Comparison of ENCODE assay signal across 15 cellular contexts in genomic region chr13:40434516-40435397, GRCh38.
DNase-seq lines count a peak whose midpoint lies in the region; ATAC-seq and TF ChIP-seq lines count a peak whose summit lies in the region.
"Had no signal": no experiment of that assay in that cellular context is flagged by ENCODE, and none has a peak within 500 bp of the region (broad histone marks: within the 10 kb centered on the region; RNA-seq: fewer than 3 reads in every experiment).

No MANE protein-coding gene starts in this region.

- ATAC-seq in HG03460 (IDR thresholded peaks at IDR 0.05; ENCODE audit: unreplicated experiment) (peak; percentile 36), HG03439 (IDR thresholded peaks at IDR 0.05; ENCODE audit: unreplicated experiment) (no peak), WTC11 (no peak)

- no peak for DNase-seq in T-helper 2 cell treated with Interferon-gamma antibody and Interleukin-4, amounts not matched to agents 5 μg/mL and 100 μg/mL, for 36 hours (ENCODE audit: low spot score)
- no peak for DNase-seq in T-helper 2 cell
- peak; percentile 50 for DNase-seq in GM12865 (ENCODE audit: low read depth)
- no peak for DNase-seq in immature natural killer cell
- DNase-seq in WTC11 (ENCODE audit: low spot score): no peak
- DNase-seq in MG63: no peak
- DNase-seq: 8988T, esophagus squamous epithelium, HFFc6, NCI-H226, occipital lobe, sigmoid colon had no signal

- POLR2A ChIA-PET in WTC11 (lab: Charles Lee): no interaction called here

- no peaks in the 10 kb centered on the region for H3K27me3 Mint-ChIP-seq in T-helper 2 cell treated with Interferon-gamma antibody and Interleukin-4, amounts not matched to agents 5 μg/mL and 100 μg/mL, for 36 hours (ENCODE audit: low read depth)
- H3K27me3 Mint-ChIP-seq in immature natural killer cell (ENCODE audit: low read depth in 3 of 3) (peaks cover 0 to 4% (median 0%) of the 10 kb centered on the region in 3 donors), WTC11 (ENCODE audit: low read depth) (no peaks in the 10 kb centered on the region)

- H3K9me3 ChIP-seq in MG63: no peaks in the 10 kb centered on the region
- H3K9me3 ChIP-seq: esophagus squamous epithelium, sigmoid colon had no signal

- H3K4me3 ChIP-seq in GM12865 (ENCODE audit: low read depth, low read length) (no peak overlapping the region), MG63 (no peak overlapping the region)
- H3K4me3 ChIP-seq: esophagus squamous epithelium, sigmoid colon had no signal

- H3K4me1 Mint-ChIP-seq in T-helper 2 cell treated with Interferon-gamma antibody and Interleukin-4, amounts not matched to agents 5 μg/mL and 100 μg/mL, for 36 hours (ENCODE audit: low read depth): peaks cover 44% of the 10 kb centered on the region
- H3K4me1 Mint-ChIP-seq in immature natural killer cell (peaks cover 40 to 52% of the 10 kb centered on the region in 2 donors), WTC11 (peaks cover 8% of the 10 kb centered on the region)

- H3K36me3 ChIP-seq in MG63: no peaks in the 10 kb centered on the region
- H3K36me3 ChIP-seq: esophagus squamous epithelium, sigmoid colon had no signal

- no peaks in the 10 kb centered on the region for H3K27me3 ChIP-seq in MG63
- H3K27me3 ChIP-seq: esophagus squamous epithelium, sigmoid colon had no signal

- H3K4me3 Mint-ChIP-seq in T-helper 2 cell treated with Interferon-gamma antibody and Interleukin-4, amounts not matched to agents 5 μg/mL and 100 μg/mL, for 36 hours: peak overlapping the region; percentile 13
- H3K4me3 Mint-ChIP-seq in immature natural killer cell (peak overlapping the region in 3 of 5 donors; percentile 47 to 51 (median 47)), WTC11 (no peak overlapping the region)
- H3K4me3 Mint-ChIP-seq: HFFc6, mesothelial cell of epicardium had no signal

- TF ChIP-seq CTCF in GM12865 (IDR thresholded peaks at IDR 0.05; ENCODE audit: insufficient read depth, low read depth, low read length, missing control alignments): no peak
- TF ChIP-seq CTCF in WTC11 (IDR thresholded peaks at IDR 0.05): no peak

- CTCF ChIA-PET in WTC11 (lab: Charles Lee): no interaction called here

- H3K36me3 Mint-ChIP-seq in T-helper 2 cell treated with Interferon-gamma antibody and Interleukin-4, amounts not matched to agents 5 μg/mL and 100 μg/mL, for 36 hours (ENCODE audit: low read depth): no peaks in the 10 kb centered on the region
- H3K36me3 Mint-ChIP-seq in immature natural killer cell (no peaks in the 10 kb centered on the region), WTC11 (peaks cover 8% of the 10 kb centered on the region)
- H3K36me3 Mint-ChIP-seq: mesothelial cell of epicardium had no signal

- H3K27ac Mint-ChIP-seq in T-helper 2 cell treated with Interferon-gamma antibody and Interleukin-4, amounts not matched to agents 5 μg/mL and 100 μg/mL, for 36 hours: peak overlapping the region; percentile 38
- peak overlapping the region in 4 of 6 donors; percentile 17 to 47 (median 22) for H3K27ac Mint-ChIP-seq in immature natural killer cell
- H3K27ac Mint-ChIP-seq in WTC11: no peak overlapping the region
- H3K27ac Mint-ChIP-seq: HFFc6, mesothelial cell of epicardium had no signal

- H3K9me3 Mint-ChIP-seq in T-helper 2 cell treated with Interferon-gamma antibody and Interleukin-4, amounts not matched to agents 5 μg/mL and 100 μg/mL, for 36 hours: no peaks in the 10 kb centered on the region
- H3K9me3 Mint-ChIP-seq in immature natural killer cell (no peaks in the 10 kb centered on the region), WTC11 (peaks cover 13% of the 10 kb centered on the region)
- H3K9me3 Mint-ChIP-seq: HFFc6, mesothelial cell of epicardium had no signal

TF ChIP-seq in WTC11, 78 proteins besides CTCF, POLR2A, EP300 and RAD21 (continues in another document):
- TF ChIP-seq ZNF121 (CRISPR knock-in tag; IDR thresholded peaks at IDR 0.05): no peak
- no peak for TF ChIP-seq KAT7 (CRISPR knock-in tag; IDR thresholded peaks at IDR 0.05; ENCODE audit: borderline replicate concordance)
- TF ChIP-seq ZMAT4 (CRISPR knock-in tag; IDR thresholded peaks at IDR 0.05): no peak
- TF ChIP-seq FOXP1 (CRISPR knock-in tag; IDR thresholded peaks at IDR 0.05; ENCODE audit: borderline replicate concordance): no peak
- no peak for TF ChIP-seq TP53 (CRISPR knock-in tag; IDR thresholded peaks at IDR 0.05)
- no peak for TF ChIP-seq ZNF396 (CRISPR knock-in tag; IDR thresholded peaks at IDR 0.05; ENCODE audit: borderline replicate concordance)
- no peak for TF ChIP-seq E2F4 (CRISPR knock-in tag; IDR thresholded peaks at IDR 0.05; ENCODE audit: borderline replicate concordance, low read depth)
- TF ChIP-seq PREB (CRISPR knock-in tag; IDR thresholded peaks at IDR 0.05; ENCODE audit: borderline replicate concordance): no peak
- TF ChIP-seq FOXP4 (CRISPR knock-in tag; IDR thresholded peaks at IDR 0.05): no peak
- no peak for TF ChIP-seq SOX15 (CRISPR knock-in tag; IDR thresholded peaks at IDR 0.05)
- no peak for TF ChIP-seq ATF2 (CRISPR knock-in tag; IDR thresholded peaks at IDR 0.05; ENCODE audit: borderline replicate concordance, low read depth)
- TF ChIP-seq ZNF219 (CRISPR knock-in tag; IDR thresholded peaks at IDR 0.05; ENCODE audit: borderline replicate concordance): no peak
- TF ChIP-seq NFE2L1 (CRISPR knock-in tag; IDR thresholded peaks at IDR 0.05): no peak
- TF ChIP-seq TEAD4 (CRISPR knock-in tag; IDR thresholded peaks at IDR 0.05): no peak
- TF ChIP-seq ZNF512 (CRISPR knock-in tag; IDR thresholded peaks at IDR 0.05; ENCODE audit: borderline replicate concordance): no peak
- TF ChIP-seq GTF2I (CRISPR knock-in tag; conservative IDR thresholded peaks at IDR 0.05): no peak
